In the genomic region with DNA sequence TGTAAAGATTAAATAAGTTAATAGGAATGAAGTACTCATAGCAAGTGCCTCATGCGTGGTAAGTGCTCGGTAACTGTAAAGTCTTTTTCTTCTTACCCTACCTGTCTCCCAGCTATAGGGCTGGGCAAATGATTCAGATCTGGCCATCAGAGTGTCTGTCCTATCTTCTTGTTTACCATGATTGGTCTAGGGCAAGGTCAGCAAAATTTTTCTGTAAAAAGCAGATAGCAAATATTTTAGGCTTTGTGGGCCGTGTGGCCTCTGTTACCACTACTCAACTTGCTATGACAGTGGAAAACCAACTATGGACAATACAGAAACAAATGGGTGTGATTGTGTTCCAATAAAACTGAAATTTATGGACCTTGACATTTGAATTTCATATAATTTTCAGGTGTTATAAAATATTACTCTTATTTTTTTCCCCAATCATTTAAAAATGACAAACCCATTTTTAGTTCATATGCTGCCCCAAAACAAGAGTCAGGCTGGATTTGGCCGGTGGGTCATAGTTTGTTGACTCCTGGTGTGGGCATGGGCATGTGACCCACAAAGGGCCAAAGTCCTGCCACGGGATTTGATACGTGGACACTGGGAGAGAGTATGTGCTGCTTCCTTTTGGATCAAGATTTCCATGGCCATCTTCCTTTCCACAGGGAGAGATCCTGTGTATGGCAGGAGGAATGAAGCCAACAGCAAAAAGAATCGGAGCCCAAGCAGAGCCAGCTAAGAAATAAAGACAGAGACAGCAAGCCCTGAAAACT, we compare ENCODE assay signal across 14 cellular contexts. TPM values are rescaled to one million over a fixed set of nuclear protein-coding genes. Genes with fewer than 3 reads are reported as not detected.
DNase-seq lines count a peak whose midpoint lies in the region; ATAC-seq and TF ChIP-seq lines count a peak whose summit lies in the region.
"Had no signal": no experiment of that assay in that cellular context is flagged by ENCODE, and none has a peak within 500 bp of the region (broad histone marks: within the 10 kb centered on the region; RNA-seq: fewer than 3 reads in every experiment).

No MANE protein-coding gene starts in this region.

- no peak for TF ChIP-seq POLR2A in suprapubic skin (IDR thresholded peaks at IDR 0.05)
- TF ChIP-seq POLR2A in prostate gland (IDR thresholded peaks at IDR 0.05) = no peak

- H3K9ac ChIP-seq in Karpas-422 (ENCODE audit: low read length) = no peak overlapping the region
- H3K9ac ChIP-seq: BLaER1 treated with 17β-estradiol and CSF1 and Interleukin-3, amounts not matched to agents 10 nM and 100 nM had no signal

- no peaks in the 10 kb centered on the region for H3K36me3 Mint-ChIP-seq in neural crest cell (ENCODE audit: low read depth)
- H3K36me3 Mint-ChIP-seq: CD4-positive, CD25-positive, alpha-beta regulatory T cell had no signal

- no peaks in the 10 kb centered on the region for H3K27me3 Mint-ChIP-seq in neural crest cell (ENCODE audit: low read depth)

- H3K4me3 Mint-ChIP-seq in neural crest cell = no peak overlapping the region
- H3K4me3 Mint-ChIP-seq: CD4-positive, CD25-positive, alpha-beta regulatory T cell had no signal

- WGBS in suprapubic skin = 84% methylated on average over 7 of the region's 7 CpGs
- WGBS in prostate gland = 90% methylated on average over 7 of the region's 7 CpGs

- peak overlapping the region; percentile 63 for H3K27ac Mint-ChIP-seq in neural crest cell (ENCODE audit: unreplicated experiment)
- H3K27ac Mint-ChIP-seq: CD4-positive, CD25-positive, alpha-beta regulatory T cell had no signal

- H3K36me3 ChIP-seq in Karpas-422 (ENCODE audit: insufficient read depth, low read length) (no peaks in the 10 kb centered on the region), suprapubic skin (no peaks in the 10 kb centered on the region), prostate gland (no peaks in the 10 kb centered on the region)
- H3K36me3 ChIP-seq: BLaER1 treated with 17β-estradiol and CSF1 and Interleukin-3, amounts not matched to agents 10 nM and 100 nM; HAP-1 had no signal

- H3K4me1 Mint-ChIP-seq in neural crest cell = peaks cover 6% of the 10 kb centered on the region
- H3K4me1 Mint-ChIP-seq: CD4-positive, CD25-positive, alpha-beta regulatory T cell had no signal

- no peak for TF ChIP-seq EP300 in suprapubic skin (IDR thresholded peaks at IDR 0.05)

- intact Hi-C loops in prostate gland (cut with DNase I) = no loop called here

- DNase-seq in Karpas-422 = no peak
- peak; percentile 84 for DNase-seq in left lobe of liver (ENCODE audit: low spot score)
- no peak for DNase-seq in neural crest cell (ENCODE audit: low read depth, low spot score)
- DNase-seq in suprapubic skin (ENCODE audit: low spot score in 2 of 2) = no peak
- no peak for DNase-seq in prostate gland (ENCODE audit: low spot score)
- DNase-seq: ACHN; CD4-positive, CD25-positive, alpha-beta regulatory T cell; DMS53; GF-D8; IMR-90 had no signal

- H3K4me1 ChIP-seq in Karpas-422 (ENCODE audit: low read length) (no peaks in the 10 kb centered on the region), suprapubic skin (peaks cover 5% of the 10 kb centered on the region), prostate gland (replicated peaks) (no peaks in the 10 kb centered on the region)
- H3K4me1 ChIP-seq: HAP-1 had no signal

- H2AFZ ChIP-seq in Karpas-422 (ENCODE audit: low read length) = 0 out of 2 replicates have a peak overlapping the region, but pooled peaks have one; percentile 8

- H3K4me2 ChIP-seq in Karpas-422 (ENCODE audit: low read depth, low read length, poor library complexity, severe bottlenecking) = no peak overlapping the region
- H3K4me2 ChIP-seq: BLaER1 treated with 17β-estradiol and CSF1 and Interleukin-3, amounts not matched to agents 10 nM and 100 nM had no signal

- no peak overlapping the region for H3K27ac ChIP-seq in Karpas-422 (ENCODE audit: low read length)
- H3K27ac ChIP-seq in suprapubic skin = peak overlapping the region; percentile 19
- H3K27ac ChIP-seq in prostate gland = no peak overlapping the region
- H3K27ac ChIP-seq: BLaER1 treated with 17β-estradiol and CSF1 and Interleukin-3, amounts not matched to agents 10 nM and 100 nM had no signal

- H3K79me2 ChIP-seq in Karpas-422 (ENCODE audit: low read length) = no peaks in the 10 kb centered on the region

- H3K27me3 ChIP-seq in Karpas-422 (ENCODE audit: low read length) (no peaks in the 10 kb centered on the region), suprapubic skin (no peaks in the 10 kb centered on the region), prostate gland (replicated peaks; ENCODE audit: insufficient read depth) (no peaks in the 10 kb centered on the region)
- H3K27me3 ChIP-seq: BLaER1 treated with 17β-estradiol and CSF1 and Interleukin-3, amounts not matched to agents 10 nM and 100 nM had no signal

- no peaks in the 10 kb centered on the region for H3K9me2 ChIP-seq in Karpas-422 (replicated peaks; ENCODE audit: insufficient read depth, low read length)

- peaks cover 2% of the 10 kb centered on the region for H3K9me3 Mint-ChIP-seq in neural crest cell
- H3K9me3 Mint-ChIP-seq: CD4-positive, CD25-positive, alpha-beta regulatory T cell had no signal

- no peak overlapping the region for H3K4me3 ChIP-seq in Karpas-422 (ENCODE audit: low read length)
- H3K4me3 ChIP-seq in suprapubic skin = no peak overlapping the region
- no peak overlapping the region for H3K4me3 ChIP-seq in prostate gland
- H3K4me3 ChIP-seq: BLaER1 treated with 17β-estradiol and CSF1 and Interleukin-3, amounts not matched to agents 10 nM and 100 nM; HAP-1 had no signal

- no peaks in the 10 kb centered on the region for H4K20me1 ChIP-seq in Karpas-422 (ENCODE audit: insufficient read depth, low read depth, low read length)
- H4K20me1 ChIP-seq: BLaER1 treated with 17β-estradiol and CSF1 and Interleukin-3, amounts not matched to agents 10 nM and 100 nM had no signal

- ATAC-seq in left lobe of liver = peak; percentile 78
- no peak for ATAC-seq in HG02623 (IDR thresholded peaks at IDR 0.05; ENCODE audit: unreplicated experiment)
- ATAC-seq in HG03159 (IDR thresholded peaks at IDR 0.05; ENCODE audit: unreplicated experiment) = no peak

- H3K9me3 ChIP-seq in Karpas-422 (ENCODE audit: low read length) (no peaks in the 10 kb centered on the region), suprapubic skin (no peaks in the 10 kb centered on the region), prostate gland (no peaks in the 10 kb centered on the region)
- H3K9me3 ChIP-seq: BLaER1 treated with 17β-estradiol and CSF1 and Interleukin-3, amounts not matched to agents 10 nM and 100 nM; HAP-1 had no signal

- no peak for TF ChIP-seq CTCF in neural crest cell (conservative IDR thresholded peaks at IDR 0.05)
- no peak for TF ChIP-seq CTCF in suprapubic skin (IDR thresholded peaks at IDR 0.05)
- no peak for TF ChIP-seq CTCF in prostate gland (IDR thresholded peaks at IDR 0.05)

RNA-seq across cellular contexts. Expression of a gene that starts 26.8 kb away (rescaled TPM):
- 1.8 and 1.9 TPM in 2 replicates for total RNA-seq in Karpas-422 (2014; rRNA removed; shearing (Covaris generic); ENCODE audit: low replicate concordance)
- total RNA-seq in left lobe of liver (15.8 TPM), neural crest cell (4.1 and 4.6 TPM in 2 replicates), suprapubic skin (10 to 100 TPM in 3 of 4 donors, 1 to 10 TPM in 1; 9.1 to 25.2 (median 15.5) TPM), prostate gland (10 to 100 TPM; 34.3 to 38.3 TPM)
- total RNA-seq: CD4-positive, CD25-positive, alpha-beta regulatory T cell had no signal

RNA-seq across cellular contexts. Expression of a gene that starts 55.8 kb away (rescaled TPM):
- total RNA-seq in Karpas-422 (2014; rRNA removed; shearing (Covaris generic); ENCODE audit: low replicate concordance) = 98.9 and 228 TPM in 2 replicates
- total RNA-seq in left lobe of liver (18.2 TPM), neural crest cell (39.5 and 42.7 TPM in 2 replicates), suprapubic skin (10 to 100 TPM in 2 of 4 donors, 1 to 10 TPM in 2; 5.8 to 22.3 (median 11.0) TPM), prostate gland (10 to 100 TPM; 22.3 to 42.1 TPM)
